Comparison of ENCODE assay signal across 8 cellular contexts in the genomic region with DNA sequence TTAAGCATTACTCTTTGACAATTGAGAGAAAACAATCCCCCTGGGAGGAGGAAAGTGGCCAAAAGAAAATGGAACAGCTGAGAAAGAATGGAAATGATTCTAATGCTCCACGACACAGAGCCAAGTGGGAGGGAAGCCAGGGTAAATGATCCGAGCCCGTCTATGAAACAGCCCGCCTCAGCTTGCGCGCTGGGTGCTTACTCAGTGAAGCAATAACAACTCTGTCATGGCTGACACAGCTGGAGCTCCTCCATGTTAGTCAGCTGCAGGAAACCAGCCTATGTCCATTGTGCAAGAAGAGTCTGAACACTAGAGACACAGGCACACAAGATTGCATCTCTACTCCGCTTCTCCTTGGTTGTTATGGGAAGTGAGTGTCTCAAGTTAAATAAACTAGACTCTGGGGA. TPM values are rescaled to one million over a fixed set of nuclear protein-coding genes. Genes with fewer than 3 reads are reported as not detected.
A peak's percentile ranks its signal among the peaks of the same experiment; 100 is the strongest.
DNase-seq lines count a peak whose midpoint lies in the region; ATAC-seq, FAIRE-seq and TF ChIP-seq lines count a peak whose summit lies in the region.

No MANE protein-coding gene starts in this region.

- no peak overlapping the region for H3K4me2 ChIP-seq in trophoblast cell (ENCODE audit: low read length)
- no peak overlapping the region for H3K4me2 ChIP-seq in H9 (ENCODE audit: insufficient read depth, insufficient read length, low read length)
- H3K4me2 ChIP-seq in OCI-LY7 (ENCODE audit: low read length), result no peak overlapping the region

- H2BK12ac ChIP-seq in trophoblast cell (ENCODE audit: low read length) (no peak overlapping the region), H9 (ENCODE audit: insufficient read length, low read depth, low read length) (no peak overlapping the region)

- no peaks in the 10 kb centered on the region for H3K4me1 ChIP-seq in trophoblast cell (ENCODE audit: control insufficient read depth in 1 of 2, insufficient read depth in 2 of 2, low read length in 2 of 2)
- H3K4me1 ChIP-seq in CD8-positive, alpha-beta T cell (ENCODE audit: insufficient read depth, low read length), result no peaks in the 10 kb centered on the region
- H3K4me1 ChIP-seq in H9 (ENCODE audit: insufficient read depth, low read length), result no peaks in the 10 kb centered on the region
- H3K4me1 ChIP-seq in OCI-LY7 (ENCODE audit: insufficient read depth, low read length, poor library complexity, severe bottlenecking), result no peaks in the 10 kb centered on the region

- H3K9ac ChIP-seq in trophoblast cell (ENCODE audit: low read length) (no peak overlapping the region), H9 (ENCODE audit: extremely low read depth, insufficient read length, low read length) (no peak overlapping the region)

- no peak overlapping the region for H3K27ac ChIP-seq in trophoblast cell (ENCODE audit: low read depth, low read length)
- H3K27ac ChIP-seq in CD8-positive, alpha-beta T cell (ENCODE audit: low read depth, low read length), result no peak overlapping the region
- H3K27ac ChIP-seq in H9 (ENCODE audit: insufficient read length, low read depth, low read length), result no peak overlapping the region
- no peak overlapping the region for H3K27ac ChIP-seq in OCI-LY7 (ENCODE audit: low read depth, low read length, poor library complexity, severe bottlenecking)

- TF ChIP-seq CTCF in foreskin fibroblast (IDR thresholded peaks at IDR 0.05; ENCODE audit: low read depth, low read length), result no peak
- TF ChIP-seq CTCF in CD8-positive, alpha-beta T cell (IDR thresholded peaks at IDR 0.05), result no peak
- no peak for TF ChIP-seq CTCF in H9 (conservative IDR thresholded peaks at IDR 0.05)
- no peak for TF ChIP-seq CTCF in OCI-LY7 (conservative IDR thresholded peaks at IDR 0.05; ENCODE audit: low read length)

- H3K9me2 ChIP-seq in OCI-LY7 (ENCODE audit: insufficient read depth, low read length), result no peaks in the 10 kb centered on the region

- no peaks in the 10 kb centered on the region for H3K4me1 Mint-ChIP-seq in CD8-positive, alpha-beta T cell (ENCODE audit: low read depth)
- no peaks in the 10 kb centered on the region for H3K4me1 Mint-ChIP-seq in H9

- no peak overlapping the region for H3K4me3 Mint-ChIP-seq in CD8-positive, alpha-beta T cell
- H3K4me3 Mint-ChIP-seq in H9, result no peak overlapping the region

- no peak overlapping the region for H4K12ac ChIP-seq in trophoblast cell (ENCODE audit: low read depth, low read length)

- POLR2A ChIA-PET in CD8-positive, alpha-beta T cell (lab: Charles Lee), result no interaction called here
- POLR2A ChIA-PET in OCI-LY7 (lab: Charles Lee), result no interaction called here

- H2BK20ac ChIP-seq in H9 (ENCODE audit: low read depth, low read length, poor library complexity, severe bottlenecking), result no peak overlapping the region

- H2AFZ ChIP-seq in trophoblast cell (ENCODE audit: insufficient read depth, low read length, poor library complexity) (no peak overlapping the region), H9 (ENCODE audit: low read length) (no peak overlapping the region), OCI-LY7 (ENCODE audit: low read length) (no peak overlapping the region)

- no peak overlapping the region for H4K91ac ChIP-seq in trophoblast cell (ENCODE audit: low read depth, low read length)
- H4K91ac ChIP-seq in H9 (ENCODE audit: insufficient read length, low read depth, low read length), result no peak overlapping the region

- H4K8ac ChIP-seq in trophoblast cell (ENCODE audit: low read depth, low read length), result no peak overlapping the region
- H4K8ac ChIP-seq in H9 (replicated peaks; ENCODE audit: insufficient read length, low read depth, low read length), result no peak overlapping the region

- no peak overlapping the region for H3K18ac ChIP-seq in trophoblast cell (ENCODE audit: low read length)
- no peak overlapping the region for H3K18ac ChIP-seq in H9 (ENCODE audit: insufficient read length, low read depth, low read length)

- no peak overlapping the region for H2BK15ac ChIP-seq in H9 (ENCODE audit: low read depth, low read length)

- H3K4ac ChIP-seq in trophoblast cell (ENCODE audit: low read depth, low read length), result no peak overlapping the region
- H3K4ac ChIP-seq in H9 (ENCODE audit: low read depth, low read length), result no peak overlapping the region

- intact Hi-C loops in CD8-positive, alpha-beta T cell (cut with DNase I, micrococcal nuclease), result no loop called here
- intact Hi-C loops in OCI-LY7 (cut with micrococcal nuclease; ENCODE audit: unreplicated experiment), result no loop called here

- no peak overlapping the region for H3T11ph ChIP-seq in H9 (ENCODE audit: low read length)

- H3K4me3 ChIP-seq in foreskin fibroblast (ENCODE audit: low read depth in 1 of 2, low read length in 2 of 2) (peak overlapping the region in 1 of 2 donors; percentile 5), trophoblast cell (ENCODE audit: low read depth, low read length) (no peak overlapping the region), OCI-LY7 (ENCODE audit: low read depth, low read length, poor library complexity, severe bottlenecking) (no peak overlapping the region)
- H3K4me3 ChIP-seq in CD8-positive, alpha-beta T cell (ENCODE audit: low read depth, low read length), result no peak overlapping the region

- H2AK5ac ChIP-seq in trophoblast cell (ENCODE audit: low read length), result no peak overlapping the region
- H2AK5ac ChIP-seq in H9 (ENCODE audit: insufficient read length, low read length), result no peak overlapping the region

- no peak overlapping the region for H3K23ac ChIP-seq in trophoblast cell (ENCODE audit: low read length)
- no peak overlapping the region for H3K23ac ChIP-seq in H9 (ENCODE audit: insufficient read length, low read depth, low read length)

- WGBS in trophoblast cell (ENCODE audit: extremely low coverage, insufficient coverage, insufficient read length), result no CpG with 5 or more reads among the region's 7 CpGs
- WGBS in H9 (ENCODE audit: extremely low coverage, insufficient read length, low lambda C conversion rate), result no CpG with 5 or more reads among the region's 7 CpGs

- H3K79me1 ChIP-seq in trophoblast cell (ENCODE audit: low read length), result no peaks in the 10 kb centered on the region
- no peaks in the 10 kb centered on the region for H3K79me1 ChIP-seq in H9 (ENCODE audit: insufficient read depth, low read depth, low read length, poor library complexity, severe bottlenecking)

- no peak for FAIRE-seq in HTR-8/SVneo (lab: Jason Lieb, UNC)

- H3K9me3 ChIP-seq in trophoblast cell (ENCODE audit: insufficient read depth, low read depth, low read length) (no peaks in the 10 kb centered on the region), H9 (ENCODE audit: control insufficient read depth, low read depth, low read length) (no peaks in the 10 kb centered on the region), OCI-LY7 (ENCODE audit: low read length) (no peaks in the 10 kb centered on the region)
- H3K9me3 ChIP-seq in CD8-positive, alpha-beta T cell (ENCODE audit: low read length), result no peaks in the 10 kb centered on the region

- H3K27ac Mint-ChIP-seq in CD8-positive, alpha-beta T cell, result no peak overlapping the region
- no peak overlapping the region; a peak in 1 of 7 replicates for H3K27ac Mint-ChIP-seq in H9

- H3K23me2 ChIP-seq in H9 (ENCODE audit: insufficient read length, low read depth, low read length, poor library complexity, severe bottlenecking), result no peaks in the 10 kb centered on the region

- DNase-seq in HTR-8/SVneo (ENCODE audit: insufficient read length, low spot score), result peak; percentile 14
- DNase-seq in SHP77 treated with DMSO at 0.1 percent for 48 hours (lab: John Stamatoyannopoulos, UW), result peak; percentile 27
- DNase-seq in foreskin fibroblast, result peak; percentile 88 to 95
- peak; percentile 59 to 70 for DNase-seq in trophoblast cell
- no peak for DNase-seq in CD8-positive, alpha-beta T cell
- no peak for DNase-seq in H9
- no peak for DNase-seq in OCI-LY7 (ENCODE audit: low spot score)

- no peak overlapping the region for H2BK120ac ChIP-seq in trophoblast cell (ENCODE audit: insufficient read depth, low read length, poor library complexity)
- H2BK120ac ChIP-seq in H9 (ENCODE audit: low read depth, low read length, poor library complexity, severe bottlenecking), result no peak overlapping the region

- no peak for ATAC-seq in CD8-positive, alpha-beta T cell
- no peak for ATAC-seq in GM19023 (IDR thresholded peaks at IDR 0.05; ENCODE audit: unreplicated experiment)

- no peaks in the 10 kb centered on the region for H3K9me3 Mint-ChIP-seq in CD8-positive, alpha-beta T cell
- H3K9me3 Mint-ChIP-seq in H9, result no peaks in the 10 kb centered on the region

- no peak overlapping the region for H3K56ac ChIP-seq in H9 (ENCODE audit: insufficient read length, low read depth, low read length)

- BruUV-seq in OCI-LY7 (replicated peaks; lab: Mats Ljungman, UMichigan), result no TSS peak

- no peak overlapping the region for H4K5ac ChIP-seq in H9 (ENCODE audit: insufficient read length, low read depth, low read length)

- no peak overlapping the region for H3K14ac ChIP-seq in trophoblast cell (ENCODE audit: low read length)
- H3K14ac ChIP-seq in H9 (ENCODE audit: insufficient read depth, low read length), result no peak overlapping the region

- H3K79me2 ChIP-seq in trophoblast cell (ENCODE audit: control insufficient read depth, insufficient read depth, low read length, poor library complexity), result no peaks in the 10 kb centered on the region
- no peaks in the 10 kb centered on the region for H3K79me2 ChIP-seq in H9 (ENCODE audit: insufficient read depth, low read length)
- no peaks in the 10 kb centered on the region for H3K79me2 ChIP-seq in OCI-LY7 (ENCODE audit: insufficient read depth, low read depth, low read length)

- H3K27me3 ChIP-seq in trophoblast cell (ENCODE audit: insufficient read depth, low read length), result no peaks in the 10 kb centered on the region
- H3K27me3 ChIP-seq in CD8-positive, alpha-beta T cell (ENCODE audit: insufficient read depth, low read length), result no peaks in the 10 kb centered on the region
- H3K27me3 ChIP-seq in H9 (ENCODE audit: insufficient read depth, low read length), result no peaks in the 10 kb centered on the region

- CTCF ChIA-PET in CD8-positive, alpha-beta T cell (lab: Charles Lee), result no interaction called here
- CTCF ChIA-PET in OCI-LY7 (lab: Charles Lee; ENCODE audit: unreplicated experiment), result no interaction called here

- no peaks in the 10 kb centered on the region for H3K27me3 Mint-ChIP-seq in CD8-positive, alpha-beta T cell (ENCODE audit: low read depth)
- peaks cover 2% of the 10 kb centered on the region; the same call in 1 of the 2 replicates for H3K27me3 Mint-ChIP-seq in H9 (ENCODE audit: low read depth)

- H3K36me3 ChIP-seq in trophoblast cell (ENCODE audit: control insufficient read depth in 1 of 2, insufficient read depth in 2 of 2, low read length in 2 of 2), result peaks cover 2 to 7% of the 10 kb centered on the region in 2 experiments
- peaks cover 6% of the 10 kb centered on the region for H3K36me3 ChIP-seq in CD8-positive, alpha-beta T cell (ENCODE audit: insufficient read depth, low read length)
- peaks cover 30% of the 10 kb centered on the region for H3K36me3 ChIP-seq in OCI-LY7 (ENCODE audit: insufficient read depth, low read length)

- peaks cover 18% of the 10 kb centered on the region for H3K36me3 Mint-ChIP-seq in CD8-positive, alpha-beta T cell
- H3K36me3 Mint-ChIP-seq in H9 (ENCODE audit: insufficient read depth in 1 of 3, low read depth in 3 of 3), result peaks cover 4 to 21% (median 8%) of the 10 kb centered on the region in 3 experiments; a peak in 6 of 7 replicates

- H4K20me1 ChIP-seq in H9 (ENCODE audit: control insufficient read depth, insufficient read depth, insufficient read length) (no peaks in the 10 kb centered on the region), OCI-LY7 (ENCODE audit: insufficient read depth, low read length) (no peaks in the 10 kb centered on the region)

- no peak overlapping the region for H2BK5ac ChIP-seq in trophoblast cell (ENCODE audit: low read depth, low read length, poor library complexity)
- H2BK5ac ChIP-seq in H9 (ENCODE audit: insufficient read length, low read length), result no peak overlapping the region

RNA-seq across cellular contexts. Expression of a gene that starts 19.3 kb away (rescaled TPM):
- polyA plus RNA-seq in trophoblast cell (2013), result 17.5 and 17.7 TPM in 2 replicates
- 10 to 100 TPM; 16.5 to 17.2 TPM for total RNA-seq in CD8-positive, alpha-beta T cell
- total RNA-seq in H9 (2021), result 22.2 and 22.8 TPM in 2 replicates
- 20.2 TPM in 2 replicates for total RNA-seq in OCI-LY7 (2014; rRNA removed; shearing (Covaris generic))
- 28.1 and 28.7 TPM in 2 replicates for total RNA-seq in OCI-LY7 (2022)

RNA-seq across cellular contexts. Expression of a gene that starts 20.6 kb away (rescaled TPM):
- polyA plus RNA-seq in trophoblast cell (2013), result 67.1 and 67.9 TPM in 2 replicates
- total RNA-seq in CD8-positive, alpha-beta T cell, result 10 to 100 TPM; 71.5 to 78.4 TPM
- 108 and 111 TPM in 2 replicates for total RNA-seq in H9 (2021)
- total RNA-seq in OCI-LY7 (2014; rRNA removed; shearing (Covaris generic)), result 106 and 164 TPM in 2 replicates
- total RNA-seq in OCI-LY7 (2022), result 144 and 148 TPM in 2 replicates

RNA-seq across cellular contexts. Expression of a gene that starts 50.4 kb away (rescaled TPM):
- 33.4 and 34.4 TPM in 2 replicates for polyA plus RNA-seq in trophoblast cell (2013)
- 10 to 100 TPM; 58.9 to 60.7 TPM for total RNA-seq in CD8-positive, alpha-beta T cell
- 98.1 and 98.7 TPM in 2 replicates for total RNA-seq in H9 (2021)
- 26.7 and 27.3 TPM in 2 replicates for total RNA-seq in OCI-LY7 (2014; rRNA removed; shearing (Covaris generic))
- 39.2 and 41.8 TPM in 2 replicates for total RNA-seq in OCI-LY7 (2022)

Comparison
In these comparisons a context has a peak if more than half of its experiments do, and no peak if none do; other contexts are left out.
1. DNase-seq: peak in HTR-8/SVneo (single experiment), SHP77 treated with DMSO at 0.1 percent for 48 hours (single experiment), foreskin fibroblast (2 of 2) and trophoblast cell (2 of 2); none in CD8-positive, alpha-beta T cell (0 of 7), H9 (single experiment) and OCI-LY7 (single experiment).